ENCODE assay signal across 17 cellular contexts in genomic region chr22:47011131-47011854, GRCh38.
"Had no signal": no experiment of that assay in that cellular context is flagged by ENCODE, and none has a peak within 500 bp of the region (broad histone marks: within the 10 kb centered on the region; RNA-seq: fewer than 3 reads in every experiment).

No MANE protein-coding gene starts in this region.

- FAIRE-seq: colon had no signal

- ATAC-seq: activated naive CD8-positive, alpha-beta T cell treated with anti-CD3 and anti-CD28 coated beads, Interleukin-2, amount 50 U/mL, for 24 hours; activated T-helper 17 cell treated with anti-CD3 and anti-CD28 coated beads, Interleukin-2, amount 50 U/mL, for 72 hours; heart right ventricle had no signal

- H3K27ac Mint-ChIP-seq: activated naive CD8-positive, alpha-beta T cell treated with anti-CD3 and anti-CD28 coated beads, Interleukin-2, amount 50 U/mL, for 24 hours; activated T-helper 17 cell treated with anti-CD3 and anti-CD28 coated beads, Interleukin-2, amount 50 U/mL, for 72 hours; stimulated activated naive CD8-positive, alpha-beta T cell treated with anti-CD3 and anti-CD28 coated beads, Interleukin-15, Interleukin-2, amounts not matched to agents 100 ng/mL and 50 ng/mL, for 24 hours; T-helper 1 cell treated with Interleukin-12 subunit alpha and Interleukin-12 subunit beta and Interleukin-4 antibody, amounts not matched to agents 30 μg/mL and 1 μg/mL, for 36 hours had no signal

- DNase-seq: activated CD8-positive, alpha-beta memory T cell treated with anti-CD3 and anti-CD28 coated beads for 24 hours; activated naive CD4-positive, alpha-beta T cell; activated naive CD8-positive, alpha-beta T cell treated with anti-CD3 and anti-CD28 coated beads, Interleukin-2, amount 50 U/mL, for 24 hours; aorta; brain microvascular endothelial cell; central memory CD4-positive, alpha-beta T cell; dorsolateral prefrontal cortex; heart right ventricle; kidney glomerular epithelial cell; left ventricle myocardium inferior; mammary epithelial cell; midbrain; occipital lobe had no signal

- H3K9me3 Mint-ChIP-seq: activated naive CD8-positive, alpha-beta T cell treated with anti-CD3 and anti-CD28 coated beads, Interleukin-2, amount 50 U/mL, for 24 hours; activated T-helper 17 cell treated with anti-CD3 and anti-CD28 coated beads, Interleukin-2, amount 50 U/mL, for 72 hours; stimulated activated naive CD8-positive, alpha-beta T cell treated with anti-CD3 and anti-CD28 coated beads, Interleukin-15, Interleukin-2, amounts not matched to agents 100 ng/mL and 50 ng/mL, for 24 hours; T-helper 1 cell treated with Interleukin-12 subunit alpha and Interleukin-12 subunit beta and Interleukin-4 antibody, amounts not matched to agents 30 μg/mL and 1 μg/mL, for 36 hours had no signal

- H3K4me3 Mint-ChIP-seq: activated naive CD8-positive, alpha-beta T cell treated with anti-CD3 and anti-CD28 coated beads, Interleukin-2, amount 50 U/mL, for 24 hours; activated T-helper 17 cell treated with anti-CD3 and anti-CD28 coated beads, Interleukin-2, amount 50 U/mL, for 72 hours; stimulated activated naive CD8-positive, alpha-beta T cell treated with anti-CD3 and anti-CD28 coated beads, Interleukin-15, Interleukin-2, amounts not matched to agents 100 ng/mL and 50 ng/mL, for 24 hours; T-helper 1 cell treated with Interleukin-12 subunit alpha and Interleukin-12 subunit beta and Interleukin-4 antibody, amounts not matched to agents 30 μg/mL and 1 μg/mL, for 36 hours had no signal

- H3K27me3 Mint-ChIP-seq: activated naive CD8-positive, alpha-beta T cell treated with anti-CD3 and anti-CD28 coated beads, Interleukin-2, amount 50 U/mL, for 24 hours; activated T-helper 17 cell treated with anti-CD3 and anti-CD28 coated beads, Interleukin-2, amount 50 U/mL, for 72 hours; stimulated activated naive CD8-positive, alpha-beta T cell treated with anti-CD3 and anti-CD28 coated beads, Interleukin-15, Interleukin-2, amounts not matched to agents 100 ng/mL and 50 ng/mL, for 24 hours had no signal
